ENCODE assay signal across 24 cellular contexts in the genomic region with DNA sequence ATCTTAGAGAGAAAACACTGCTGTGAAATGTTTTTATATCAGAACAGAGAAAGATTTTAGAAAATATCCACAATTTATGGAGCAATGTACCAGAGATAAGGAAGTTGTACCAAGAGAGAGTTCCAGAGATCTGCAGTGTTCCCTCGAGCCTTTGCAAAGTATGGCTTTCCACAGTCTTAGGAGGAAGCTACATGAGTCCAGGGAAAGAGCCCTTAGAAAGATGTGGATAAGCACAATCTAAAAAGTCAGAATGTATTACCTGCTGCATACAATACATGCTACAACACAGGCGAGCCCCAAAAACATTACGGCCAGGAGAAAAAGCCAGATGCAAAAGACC. TPM values are rescaled to one million over a fixed set of nuclear protein-coding genes. Genes with fewer than 3 reads are reported as not detected.
A peak's percentile ranks its signal among the peaks of the same experiment; 100 is the strongest.
DNase-seq lines count a peak whose midpoint lies in the region; ATAC-seq and TF ChIP-seq lines count a peak whose summit lies in the region.
"Had no signal": no experiment of that assay in that cellular context is flagged by ENCODE, and none has a peak within 500 bp of the region (broad histone marks: within the 10 kb centered on the region; RNA-seq: fewer than 3 reads in every experiment).

No MANE protein-coding gene starts in this region.

- H3K4me3 Mint-ChIP-seq in neural crest cell, result no peak overlapping the region
- H3K4me3 Mint-ChIP-seq: activated CD4-positive, alpha-beta T cell treated with anti-CD3 and anti-CD28 coated beads, Interleukin-2, amount 10 ng/mL, durations not matched to agents 7 days and 5 days; activated naive CD8-positive, alpha-beta T cell treated with anti-CD3 and anti-CD28 coated beads, Interleukin-2, amount 50 U/mL, for 24 hours; activated T-cell treated with anti-CD3 and anti-CD28 coated beads, Interleukin-2, amount 50 U/mL, for 4 hours; stimulated activated memory B cell treated with anti-CD40 and anti-IgM and Interleukin-4, amounts not matched to agents 10 μg/mL and 1 μg/mL and 100 μg/mL, for 72 hours; WTC11 had no signal

- no peak for DNase-seq in PC-3
- DNase-seq in esophagus squamous epithelium (lab: John Stamatoyannopoulos, UW), result no peak
- DNase-seq in neural crest cell (ENCODE audit: low read depth, low spot score), result no peak
- DNase-seq in smooth muscle cell (lab: John Stamatoyannopoulos, UW; ENCODE audit: unreplicated experiment), result no peak
- DNase-seq in DMS79 treated with DMSO at 0.1 percent for 48 hours (lab: John Stamatoyannopoulos, UW), result no peak
- DNase-seq in activated CD4-positive, alpha-beta T cell treated with anti-CD3 and anti-CD28 coated beads, Interleukin-2, amount 50 U/mL, for 48 hours, result no peak
- DNase-seq: activated CD4-positive, alpha-beta T cell treated with anti-CD3 and anti-CD28 coated beads, Interleukin-2, amount 10 ng/mL, durations not matched to agents 7 days and 5 days; activated naive CD8-positive, alpha-beta T cell treated with anti-CD3 and anti-CD28 coated beads, Interleukin-2, amount 50 U/mL, for 24 hours; activated T-cell treated with anti-CD3 and anti-CD28 coated beads, Interleukin-2, amount 50 U/mL, for 4 hours; Calu3; cerebellar nuclear complex; DND-41; glutamatergic neuron; GOT3; NCI-H1092; NCI-H187; NCI-H524; NK-92 treated with Interleukin-12 subunit alpha and Interleukin-12 subunit beta, amount 100 ng/mL, for 24 hours; occipital lobe; stimulated activated CD4-positive, alpha-beta T cell treated with anti-CD3 and anti-CD28 coated beads, Interleukin-4, amount 100 ng/mL, for 4 hours had no signal

- H3K9me2 ChIP-seq in PC-3 (replicated peaks; ENCODE audit: low read length), result no peaks in the 10 kb centered on the region

- H3K4me1 Mint-ChIP-seq in neural crest cell, result peaks cover 7% of the 10 kb centered on the region
- H3K4me1 Mint-ChIP-seq: activated CD4-positive, alpha-beta T cell treated with anti-CD3 and anti-CD28 coated beads, Interleukin-2, amount 10 ng/mL, durations not matched to agents 7 days and 5 days; activated naive CD8-positive, alpha-beta T cell treated with anti-CD3 and anti-CD28 coated beads, Interleukin-2, amount 50 U/mL, for 24 hours had no signal

- H3K27ac ChIP-seq in PC-3 (ENCODE audit: low read length), result peak overlapping the region; percentile 26
- H3K27ac ChIP-seq in esophagus squamous epithelium, result peak overlapping the region in 3 of 4 donors; percentile 20 to 79 (median 72)
- H3K27ac ChIP-seq in smooth muscle cell (ENCODE audit: low read depth), result peak overlapping the region; percentile 10
- H3K27ac ChIP-seq: SJCRH30 had no signal

- H3K27me3 Mint-ChIP-seq in neural crest cell (ENCODE audit: low read depth), result no peaks in the 10 kb centered on the region
- H3K27me3 Mint-ChIP-seq: stimulated activated memory B cell treated with anti-CD40 and anti-IgM and Interleukin-4, amounts not matched to agents 10 μg/mL and 1 μg/mL and 100 μg/mL, for 72 hours had no signal

- H3K9me3 Mint-ChIP-seq in neural crest cell, result peaks cover 9% of the 10 kb centered on the region

- no peaks in the 10 kb centered on the region for H3F3A ChIP-seq in PC-3 (ENCODE audit: low read length, unreplicated experiment)
- peaks cover 5% of the 10 kb centered on the region for H3F3A ChIP-seq in smooth muscle cell (ENCODE audit: low read depth)

- H3K9ac ChIP-seq in PC-3 (ENCODE audit: low read length) (no peak overlapping the region), smooth muscle cell (ENCODE audit: low read depth) (no peak overlapping the region)

- TF ChIP-seq CTCF in PC-3 (conservative IDR thresholded peaks at IDR 0.05; ENCODE audit: low read depth, low read length), result no peak
- TF ChIP-seq CTCF in esophagus squamous epithelium (IDR thresholded peaks at IDR 0.05), result no peak
- TF ChIP-seq CTCF in neural crest cell (conservative IDR thresholded peaks at IDR 0.05), result no peak
- TF ChIP-seq CTCF in smooth muscle cell (IDR thresholded peaks at IDR 0.05; ENCODE audit: borderline replicate concordance, insufficient read depth, poor library complexity, severe bottlenecking), result no peak

- peak overlapping the region; percentile 44 for H2AFZ ChIP-seq in PC-3 (ENCODE audit: low read length)
- peak overlapping the region; percentile 90 for H2AFZ ChIP-seq in smooth muscle cell (ENCODE audit: low read depth)

- H3K27ac Mint-ChIP-seq in neural crest cell (ENCODE audit: unreplicated experiment), result peak overlapping the region; percentile 93
- H3K27ac Mint-ChIP-seq: activated CD4-positive, alpha-beta T cell treated with anti-CD3 and anti-CD28 coated beads, Interleukin-2, amount 10 ng/mL, durations not matched to agents 7 days and 5 days; activated naive CD8-positive, alpha-beta T cell treated with anti-CD3 and anti-CD28 coated beads, Interleukin-2, amount 50 U/mL, for 24 hours; WTC11 had no signal

- H3K9me3 ChIP-seq in PC-3 (ENCODE audit: low read length), result 0 out of 2 replicates have a peak, but pooled peaks cover 7% of the 10 kb centered on the region
- peaks cover 0 to 13% (median 6%) of the 10 kb centered on the region in 3 donors for H3K9me3 ChIP-seq in esophagus squamous epithelium
- no peaks in the 10 kb centered on the region for H3K9me3 ChIP-seq in smooth muscle cell (replicated peaks; ENCODE audit: low read depth)
- H3K9me3 ChIP-seq: SJCRH30 had no signal

- H3K4me1 ChIP-seq in PC-3 (ENCODE audit: insufficient read depth, low read length) (peaks cover 17% of the 10 kb centered on the region), esophagus squamous epithelium (peaks cover 0 to 55% (median 5%) of the 10 kb centered on the region in 3 donors), smooth muscle cell (ENCODE audit: low read depth) (peaks cover 5% of the 10 kb centered on the region)
- H3K4me1 ChIP-seq: SJCRH30 had no signal

- BruUV-seq in PC-3 (replicated peaks; lab: Mats Ljungman, UMichigan), result no TSS peak

- H3K4me3 ChIP-seq in PC-3 (ENCODE audit: low read length), result no peak overlapping the region
- no peak overlapping the region for H3K4me3 ChIP-seq in esophagus squamous epithelium
- H3K4me3 ChIP-seq in smooth muscle cell, result no peak overlapping the region
- H3K4me3 ChIP-seq: SJCRH30 had no signal

- peak overlapping the region; percentile 34 for H3K4me2 ChIP-seq in PC-3 (ENCODE audit: low read length)
- H3K4me2 ChIP-seq in smooth muscle cell, result peak overlapping the region; percentile 45

- CTCF ChIA-PET in PC-3 (lab: Charles Lee), result interaction anchor here (0.7 to 1.2 kb wide), 2 partner anchors 19 to 101 kb away, joined by 3 to 5 read pairs; no protein-coding TSS in a partner anchor

- H3K27me3 ChIP-seq in PC-3 (ENCODE audit: low read length) (no peaks in the 10 kb centered on the region), esophagus squamous epithelium (no peaks in the 10 kb centered on the region), smooth muscle cell (ENCODE audit: low read depth) (no peaks in the 10 kb centered on the region)
- H3K27me3 ChIP-seq: SJCRH30 had no signal

- POLR2A ChIA-PET in PC-3 (lab: Charles Lee; ENCODE audit: unreplicated experiment), result interaction anchor here (0.5 kb wide), 1 partner anchor 71 kb away, joined by 3 read pairs; no protein-coding TSS in a partner anchor

- H3K36me3 ChIP-seq in PC-3 (ENCODE audit: low read depth, low read length) (no peaks in the 10 kb centered on the region), esophagus squamous epithelium (no peaks in the 10 kb centered on the region), smooth muscle cell (ENCODE audit: low read depth) (no peaks in the 10 kb centered on the region)
- H3K36me3 ChIP-seq: SJCRH30 had no signal

- ATAC-seq in PC-3 (peak; percentile 40), HG02970 (IDR thresholded peaks at IDR 0.05; ENCODE audit: low FRiP score, unreplicated experiment) (no peak)
- ATAC-seq: activated naive CD8-positive, alpha-beta T cell treated with anti-CD3 and anti-CD28 coated beads, Interleukin-2, amount 50 U/mL, for 24 hours; activated T-cell treated with anti-CD3 and anti-CD28 coated beads, Interleukin-2, amount 50 U/mL, for 4 hours; stimulated activated memory B cell treated with anti-CD40 and anti-IgM and Interleukin-4, amounts not matched to agents 10 μg/mL and 1 μg/mL and 100 μg/mL, for 72 hours had no signal

- intact Hi-C loops in PC-3 (cut with micrococcal nuclease) (no loop called here), esophagus squamous epithelium (cut with DNase I) (no loop called here)

- TF ChIP-seq POLR2A in esophagus squamous epithelium (IDR thresholded peaks at IDR 0.05), result no peak

- 78% methylated on average over 3 of the region's 3 CpGs for WGBS in esophagus squamous epithelium, 2 donors
- 67% methylated on average over 3 of the region's 3 CpGs for WGBS in smooth muscle cell (ENCODE audit: low lambda C conversion rate)

- H3K79me2 ChIP-seq in PC-3 (ENCODE audit: low read length) (no peaks in the 10 kb centered on the region), smooth muscle cell (ENCODE audit: low read depth) (no peaks in the 10 kb centered on the region)

- no peaks in the 10 kb centered on the region for H4K20me1 ChIP-seq in PC-3 (ENCODE audit: low read length)
- no peaks in the 10 kb centered on the region for H4K20me1 ChIP-seq in smooth muscle cell (ENCODE audit: low read depth)

- peaks cover 5% of the 10 kb centered on the region for H3K36me3 Mint-ChIP-seq in neural crest cell (ENCODE audit: low read depth)

RNA-seq across cellular contexts. Expression of a gene that starts 56.4 kb away (rescaled TPM):
- 7.9 and 10.5 TPM in 2 replicates for total RNA-seq in PC-3 (2014; rRNA removed)
- total RNA-seq in esophagus squamous epithelium, result 1 to 10 TPM; 2.5 to 7.2 (median 4.6) TPM
- 0.27 and 0.56 TPM in 2 replicates for total RNA-seq in neural crest cell
- 0.85 and 1.6 TPM in 2 replicates for total RNA-seq in smooth muscle cell
- polyA plus RNA-seq in smooth muscle cell, result 0.91 and 1.2 TPM in 2 replicates
- total RNA-seq: activated CD4-positive, alpha-beta T cell treated with anti-CD3 and anti-CD28 coated beads, Interleukin-2, amount 10 ng/mL, durations not matched to agents 7 days and 5 days had no signal

RNA-seq across cellular contexts. Expression of a gene that starts 56.8 kb away (rescaled TPM):
- total RNA-seq in PC-3 (2014; rRNA removed), result 34.6 and 48.0 TPM in 2 replicates
- total RNA-seq in esophagus squamous epithelium, result 10 to 100 TPM; 13.8 to 65.3 (median 41.0) TPM
- 18.7 and 20.4 TPM in 2 replicates for total RNA-seq in neural crest cell
- 44.7 and 91.5 TPM in 2 replicates for total RNA-seq in smooth muscle cell
- 45.1 and 48.9 TPM in 2 replicates for polyA plus RNA-seq in smooth muscle cell

Comparison
In these comparisons a context has a peak if more than half of its experiments do, and no peak if none do; other contexts are left out.
1. H3K27ac ChIP-seq: peak in every context shown above with its lines; median percentile 72 in esophagus squamous epithelium; 26 in PC-3; 10 in smooth muscle cell.